Comparison of ENCODE assay signal across 11 cellular contexts in genomic region chr12:46657416-46658411, GRCh38.
DNase-seq lines count a peak whose midpoint lies in the region; ATAC-seq, FAIRE-seq and TF ChIP-seq lines count a peak whose summit lies in the region.
"Had no signal": no experiment of that assay in that cellular context is flagged by ENCODE, and none has a peak within 500 bp of the region (broad histone marks: within the 10 kb centered on the region; RNA-seq: fewer than 3 reads in every experiment).

No MANE protein-coding gene starts in this region.

- FAIRE-seq in A204.1 (lab: Jason Lieb, UNC), result peak; percentile 95

- no peak overlapping the region for H3K9ac ChIP-seq in Karpas-422 (ENCODE audit: low read length)

- H3K27me3 ChIP-seq in esophagus muscularis mucosa (no peaks in the 10 kb centered on the region), lower lobe of right lung (ENCODE audit: low read depth) (no peaks in the 10 kb centered on the region), Karpas-422 (ENCODE audit: low read length) (no peaks in the 10 kb centered on the region), spleen (replicated peaks in 1 of 7) (no peaks in the 10 kb centered on the region), upper lobe of left lung (no peaks in the 10 kb centered on the region)

- 71% methylated on average over 4 of the region's 4 CpGs for WGBS in esophagus muscularis mucosa
- WGBS in spleen, 5 donors, result 72 to 91% (median 77%) methylated on average over 4 of the region's 4 CpGs
- WGBS in upper lobe of left lung, 2 donors, result 73 to 83% methylated on average over 4 of the region's 4 CpGs

- H4K20me1 ChIP-seq in Karpas-422 (ENCODE audit: insufficient read depth, low read depth, low read length), result no peaks in the 10 kb centered on the region

- H3K9me2 ChIP-seq in Karpas-422 (replicated peaks; ENCODE audit: insufficient read depth, low read length), result no peaks in the 10 kb centered on the region

- DNase-seq in RPMI7951 (ENCODE audit: low read depth), result peak; percentile 42
- DNase-seq in esophagus muscularis mucosa (ENCODE audit: extremely low spot score), result no peak
- DNase-seq in lower lobe of right lung, result no peak
- DNase-seq in Karpas-422, result no peak
- DNase-seq in spleen, result no peak
- no peak for DNase-seq in upper lobe of left lung
- DNase-seq in NCI-H524 (lab: John Stamatoyannopoulos, UW), result no peak
- DNase-seq: ACHN, activated B cell treated with CpG ODN at 0.5 μM for 24 hours had no signal

- H3K4me3 ChIP-seq in esophagus muscularis mucosa (no peak overlapping the region), lower lobe of right lung (no peak overlapping the region), Karpas-422 (ENCODE audit: low read length) (no peak overlapping the region), spleen (no peak overlapping the region), upper lobe of left lung (no peak overlapping the region)

- H3K4me1 ChIP-seq in esophagus muscularis mucosa, result peaks cover 38 to 41% (median 39%) of the 10 kb centered on the region in 4 donors
- H3K4me1 ChIP-seq in lower lobe of right lung, result peaks cover 33% of the 10 kb centered on the region
- no peaks in the 10 kb centered on the region for H3K4me1 ChIP-seq in Karpas-422 (ENCODE audit: low read length)
- H3K4me1 ChIP-seq in spleen, result peaks cover 14 to 34% (median 26%) of the 10 kb centered on the region in 6 donors
- peaks cover 19 to 31% (median 21%) of the 10 kb centered on the region in 4 donors for H3K4me1 ChIP-seq in upper lobe of left lung

- TF ChIP-seq POLR2A in esophagus muscularis mucosa (IDR thresholded peaks at IDR 0.05; ENCODE audit: low read depth) (no peak), spleen (IDR thresholded peaks at IDR 0.05) (no peak), upper lobe of left lung (IDR thresholded peaks at IDR 0.05) (no peak)

- H3K4me2 ChIP-seq in Karpas-422 (ENCODE audit: low read depth, low read length, poor library complexity, severe bottlenecking), result no peak overlapping the region

- no peak for TF ChIP-seq EP300 in esophagus muscularis mucosa (IDR thresholded peaks at IDR 0.05)
- TF ChIP-seq EP300 in upper lobe of left lung (IDR thresholded peaks at IDR 0.05), result no peak

- H3K27ac ChIP-seq in esophagus muscularis mucosa (replicated peaks in 1 of 4) (peak overlapping the region in 3 of 4 donors; percentile 69 to 78 (median 71)), lower lobe of right lung (peak overlapping the region; percentile 1), Karpas-422 (ENCODE audit: low read length) (no peak overlapping the region), spleen (no peak overlapping the region), upper lobe of left lung (peak overlapping the region in 1 of 4 donors; percentile 58)

- ATAC-seq in lower lobe of right lung, result no peak
- no peak for ATAC-seq in upper lobe of left lung (ENCODE audit: low FRiP score in 2 of 2)
- ATAC-seq: HCT116 had no signal

- TF ChIP-seq CTCF in esophagus muscularis mucosa (IDR thresholded peaks at IDR 0.05), result no peak
- TF ChIP-seq CTCF in lower lobe of right lung (IDR thresholded peaks at IDR 0.05), result no peak
- TF ChIP-seq CTCF in spleen (IDR thresholded peaks at IDR 0.05 in 8 of 11, conservative IDR thresholded peaks at IDR 0.05 in 3 of 11), result no peak
- TF ChIP-seq CTCF in upper lobe of left lung (IDR thresholded peaks at IDR 0.05), result no peak

- no peaks in the 10 kb centered on the region for H3K9me3 ChIP-seq in esophagus muscularis mucosa
- no peaks in the 10 kb centered on the region for H3K9me3 ChIP-seq in lower lobe of right lung
- H3K9me3 ChIP-seq in Karpas-422 (ENCODE audit: low read length), result no peaks in the 10 kb centered on the region
- H3K9me3 ChIP-seq in spleen, result no peaks in the 10 kb centered on the region
- H3K9me3 ChIP-seq in upper lobe of left lung, result no peaks in the 10 kb centered on the region

- H2AFZ ChIP-seq in Karpas-422 (ENCODE audit: low read length), result no peak overlapping the region

- H3K79me2 ChIP-seq in Karpas-422 (ENCODE audit: low read length), result no peaks in the 10 kb centered on the region

- intact Hi-C loops in esophagus muscularis mucosa (cut with DNase I) (no loop called here), lower lobe of right lung (cut with DNase I) (no loop called here), spleen (cut with DNase I; ENCODE audit: low total_unique reads) (no loop called here)

- H3K36me3 ChIP-seq in esophagus muscularis mucosa (no peaks in the 10 kb centered on the region), lower lobe of right lung (no peaks in the 10 kb centered on the region), Karpas-422 (ENCODE audit: insufficient read depth, low read length) (no peaks in the 10 kb centered on the region), spleen (no peaks in the 10 kb centered on the region), upper lobe of left lung (no peaks in the 10 kb centered on the region)

Comparison
In these comparisons a context has a peak if more than half of its experiments do, and no peak if none do; other contexts are left out.
1. H3K27ac ChIP-seq: peak in esophagus muscularis mucosa (3 of 4) and lower lobe of right lung (single experiment); none in Karpas-422 (single experiment) and spleen (0 of 8).